31 cellular contexts compared by ENCODE assay signal in the genomic region with DNA sequence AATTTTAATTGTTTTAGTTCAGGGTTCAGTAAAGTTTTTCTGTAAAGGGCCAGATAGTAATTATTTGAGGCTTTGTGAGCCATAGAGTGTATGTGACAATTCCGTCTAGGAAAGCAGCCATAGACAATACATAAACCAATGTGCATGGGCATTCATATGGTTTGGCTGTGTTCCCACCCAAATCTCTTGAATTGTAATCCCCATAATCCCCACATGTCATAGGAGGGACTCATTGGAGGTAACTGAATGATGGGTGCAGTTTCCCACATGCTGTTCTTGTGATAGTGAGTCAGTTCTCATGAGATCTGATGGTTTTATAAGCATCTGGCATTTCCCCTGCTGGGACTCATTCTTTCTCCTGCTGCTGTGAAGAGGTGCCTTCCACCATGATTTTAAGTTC.
"Had no signal": no experiment of that assay in that cellular context is flagged by ENCODE, and none has a peak within 500 bp of the region (broad histone marks: within the 10 kb centered on the region; RNA-seq: fewer than 3 reads in every experiment).

No MANE protein-coding gene starts in this region.

- H3K27ac ChIP-seq: colonic mucosa, epithelial cell of prostate, gastrocnemius medialis, heart left ventricle, hepatocyte, neutrophil, pancreas, right lobe of liver, thyroid gland, vagina had no signal

- H3K4me3 Mint-ChIP-seq: dendritic cell treated with granulocyte-macrophage colony-stimulating factor and Interleukin-4, amounts not matched to agents 40 ng/mL and 50 ng/mL, for 4 days; endodermal cell; mesothelial cell of epicardium; naive B cell; natural killer cell treated with Interleukin-12 subunit alpha and Interleukin-12 subunit beta and Interleukin-15 and Interleukin-18, amount 100 ng/mL, for 72 hours; neural crest cell; stimulated activated naive CD8-positive, alpha-beta T cell treated with anti-CD3 and anti-CD28 coated beads, Interleukin-15, amount 100 ng/mL, for 72 hours had no signal

- H3K27me3 Mint-ChIP-seq: dendritic cell treated with granulocyte-macrophage colony-stimulating factor and Interleukin-4, amounts not matched to agents 40 ng/mL and 50 ng/mL, for 4 days; naive B cell; natural killer cell treated with Interleukin-12 subunit alpha and Interleukin-12 subunit beta and Interleukin-15 and Interleukin-18, amount 100 ng/mL, for 72 hours; stimulated activated naive CD8-positive, alpha-beta T cell treated with anti-CD3 and anti-CD28 coated beads, Interleukin-15, amount 100 ng/mL, for 72 hours had no signal

- H3K4me1 Mint-ChIP-seq: mesothelial cell of epicardium; naive B cell; neural crest cell; stimulated activated naive CD8-positive, alpha-beta T cell treated with anti-CD3 and anti-CD28 coated beads, Interleukin-15, amount 100 ng/mL, for 72 hours had no signal

- H3K27me3 ChIP-seq: colonic mucosa, gastrocnemius medialis, heart left ventricle, hepatocyte, neutrophil, pancreas, right lobe of liver, thyroid gland, vagina had no signal

- DNase-seq: colonic mucosa; effector CD8-positive, alpha-beta T cell; gastrocnemius medialis; heart left ventricle; kidney; mesenchymal stem cell; mucosa of descending colon; naive B cell; pancreas; right lobe of liver; stimulated activated CD4-positive, alpha-beta T cell treated with anti-CD3 and anti-CD28 coated beads, Interleukin-12 subunit alpha, Interleukin-12 subunit beta, amount 100 ng/mL, for 4 hours; stimulated activated CD4-positive, alpha-beta T cell treated with anti-CD3 and anti-CD28 coated beads, Interleukin-1b, Interleukin-23, amount 100 ng/mL, for 48 hours; stimulated activated CD4-positive, alpha-beta T cell treated with anti-CD3 and anti-CD28 coated beads, Interleukin-4, amount 100 ng/mL, for 1 hour; stimulated activated CD8-positive, alpha-beta memory T cell treated with anti-CD3 and anti-CD28 coated beads, Interleukin-4, amount 100 ng/mL, for 48 hours; stimulated activated naive CD4-positive, alpha-beta T cell; stimulated activated naive CD8-positive, alpha-beta T cell treated with anti-CD3 and anti-CD28 coated beads, Interleukin-15, amount 100 ng/mL, for 72 hours; thyroid gland; trophoblast cell had no signal

- H3K27ac Mint-ChIP-seq: dendritic cell treated with granulocyte-macrophage colony-stimulating factor and Interleukin-4, amounts not matched to agents 40 ng/mL and 50 ng/mL, for 4 days; endodermal cell; mesothelial cell of epicardium; naive B cell; natural killer cell treated with Interleukin-12 subunit alpha and Interleukin-12 subunit beta and Interleukin-15 and Interleukin-18, amount 100 ng/mL, for 72 hours; stimulated activated naive CD8-positive, alpha-beta T cell treated with anti-CD3 and anti-CD28 coated beads, Interleukin-15, amount 100 ng/mL, for 72 hours had no signal

- H3K36me3 ChIP-seq: colonic mucosa, gastrocnemius medialis, heart left ventricle, neutrophil, pancreas, right lobe of liver, thyroid gland, vagina had no signal

- H3K9me3 ChIP-seq: colonic mucosa, gastrocnemius medialis, mucosa of descending colon, neutrophil, pancreas, right lobe of liver, thyroid gland, vagina had no signal

- H3K9me3 Mint-ChIP-seq: dendritic cell treated with granulocyte-macrophage colony-stimulating factor and Interleukin-4, amounts not matched to agents 40 ng/mL and 50 ng/mL, for 4 days; naive B cell; neural crest cell; stimulated activated naive CD8-positive, alpha-beta T cell treated with anti-CD3 and anti-CD28 coated beads, Interleukin-15, amount 100 ng/mL, for 72 hours had no signal

- ATAC-seq: esophagus mucosa; gastrocnemius medialis; heart left ventricle; left lobe of liver; mucosa of descending colon; natural killer cell treated with Interleukin-12 subunit alpha and Interleukin-12 subunit beta and Interleukin-15 and Interleukin-18, amount 100 ng/mL, for 72 hours; pancreas; right lobe of liver; stimulated activated naive CD8-positive, alpha-beta T cell treated with anti-CD3 and anti-CD28 coated beads, Interleukin-15, amount 100 ng/mL, for 72 hours had no signal

- H3K4me3 ChIP-seq: colonic mucosa, gastrocnemius medialis, heart left ventricle, hepatocyte, lung, mucosa of descending colon, pancreas, right lobe of liver, smooth muscle cell, thyroid gland, vagina had no signal

- H3K4me1 ChIP-seq: colonic mucosa, gastrocnemius medialis, heart left ventricle, pancreas, right lobe of liver, thyroid gland, vagina had no signal

- H3K36me3 Mint-ChIP-seq: mesothelial cell of epicardium; naive B cell; natural killer cell treated with Interleukin-12 subunit alpha and Interleukin-12 subunit beta and Interleukin-15 and Interleukin-18, amount 100 ng/mL, for 72 hours had no signal
